Comparison of ENCODE assay signal across 24 cellular contexts in genomic region chr5:164580155-164580554, GRCh38.
"Had no signal": no experiment of that assay in that cellular context is flagged by ENCODE, and none has a peak within 500 bp of the region (broad histone marks: within the 10 kb centered on the region; RNA-seq: fewer than 3 reads in every experiment).

No MANE protein-coding gene starts in this region.

- DNase-seq: dermis blood vessel endothelial cell; dorsolateral prefrontal cortex; effector CD4-positive, alpha-beta T cell; effector memory CD4-positive, alpha-beta T cell; foreskin keratinocyte; glutamatergic neuron; head of caudate nucleus; heart right ventricle; hippocampal formation; left cardiac atrium; left lung; left ventricle myocardium superior; lower lobe of right lung; mesenchymal stem cell; mucosa of descending colon; naive B cell; naive thymus-derived CD8-positive, alpha-beta T cell had no signal

- H3K9me3 ChIP-seq: esophagus muscularis mucosa, gastroesophageal sphincter, heart right ventricle, left lung, lower lobe of right lung, mucosa of descending colon had no signal

- H3K4me1 ChIP-seq: esophagus muscularis mucosa, foreskin keratinocyte, gastroesophageal sphincter, heart right ventricle, left lung, lower lobe of right lung had no signal

- H3K4me3 ChIP-seq: coronary artery, dorsolateral prefrontal cortex, esophagus muscularis mucosa, gastroesophageal sphincter, heart right ventricle, left lung, lower lobe of right lung, mucosa of descending colon had no signal

- ATAC-seq: foreskin keratinocyte; gastroesophageal sphincter; heart right ventricle; left cardiac atrium; left lung; left ventricle myocardium superior; lower lobe of right lung; mucosa of descending colon; naive thymus-derived CD8-positive, alpha-beta T cell had no signal

- H3K36me3 ChIP-seq: esophagus muscularis mucosa, gastroesophageal sphincter, heart right ventricle, left lung, lower lobe of right lung had no signal

- FAIRE-seq: endothelial cell of umbilical vein, frontal cortex, islet of Langerhans, keratinocyte had no signal

- H3K27me3 ChIP-seq: dorsolateral prefrontal cortex, esophagus muscularis mucosa, foreskin keratinocyte, gastroesophageal sphincter, heart right ventricle, left lung had no signal

- H3K27ac ChIP-seq: coronary artery, dorsolateral prefrontal cortex, esophagus muscularis mucosa, foreskin keratinocyte, gastroesophageal sphincter, heart right ventricle, left lung, lower lobe of right lung had no signal
